ENCODE assay signal across 1 cellular context in genomic region chr21:42892931-42893660, GRCh38.
TF ChIP-seq lines count a peak whose summit lies in the region.

NDUFV3 (plus strand) TSS chr21:42893309; CDS start chr21:42893334, 25 bp downstream.

TF ChIP-seq in HepG2, 621 proteins besides CTCF, POLR2A, EP300 and RAD21 (continued from another document and continues in another):
- no peak for TF ChIP-seq ZUFSP (CRISPR knock-in tag; IDR thresholded peaks at IDR 0.05; ENCODE audit: borderline replicate concordance)
- TF ChIP-seq CHD2 (IDR thresholded peaks at IDR 0.05; ENCODE audit: low read depth, low read length): no peak
- TF ChIP-seq ZNF704 (CRISPR knock-in tag; IDR thresholded peaks at IDR 0.05; ENCODE audit: borderline replicate concordance): no peak; the same call in 1 of the 2 replicates
- TF ChIP-seq TFDP1 (CRISPR knock-in tag; IDR thresholded peaks at IDR 0.05; ENCODE audit: borderline replicate concordance): no peak; the same call in 1 of the 2 replicates
- TF ChIP-seq ARNT2 (CRISPR knock-in tag; IDR thresholded peaks at IDR 0.05; ENCODE audit: low read depth): peak; percentile 81
- TF ChIP-seq MEF2D (CRISPR knock-in tag; IDR thresholded peaks at IDR 0.05): no peak
- peak; percentile 65; the same call in 1 of the 2 replicates for TF ChIP-seq GFI1 (CRISPR knock-in tag; IDR thresholded peaks at IDR 0.05; ENCODE audit: borderline replicate concordance)
- peak; percentile 92 for TF ChIP-seq YY1 (IDR thresholded peaks at IDR 0.05; ENCODE audit: insufficient read depth, insufficient replicate concordance, low read depth, low read length)
- peak; percentile 74 for TF ChIP-seq AGO2 (optimal IDR thresholded peaks at IDR 0.05; ENCODE audit: low read depth, low read length)
- peak; percentile 80; the same call in 1 of the 2 replicates for TF ChIP-seq MYC (CRISPR knock-in tag; IDR thresholded peaks at IDR 0.05; ENCODE audit: borderline replicate concordance)
- peak; percentile 81 for TF ChIP-seq PHF20 (CRISPR knock-in tag; IDR thresholded peaks at IDR 0.05)
- peak; percentile 16 for TF ChIP-seq RBM39 (IDR thresholded peaks at IDR 0.05; ENCODE audit: low read depth, low read length, poor library complexity, severe bottlenecking)
- TF ChIP-seq PREB (CRISPR knock-in tag; IDR thresholded peaks at IDR 0.05): peak; percentile 94; the same call in 1 of the 2 replicates
- peak; percentile 74 for TF ChIP-seq PHF21A (CRISPR knock-in tag; IDR thresholded peaks at IDR 0.05)
- TF ChIP-seq POLR2G (IDR thresholded peaks at IDR 0.05; ENCODE audit: low read depth, low read length): peak; percentile 98
- 0 out of 2 replicates have a peak, but pooled peaks have one; percentile 39 for TF ChIP-seq CREB3 (CRISPR knock-in tag; IDR thresholded peaks at IDR 0.05)
- TF ChIP-seq MEIS2 (CRISPR knock-in tag; IDR thresholded peaks at IDR 0.05): peak; percentile 42
- TF ChIP-seq SRSF4 (IDR thresholded peaks at IDR 0.05; ENCODE audit: low read depth, low read length, poor library complexity, severe bottlenecking): no peak
- peak; percentile 62 for TF ChIP-seq E2F5 (CRISPR knock-in tag; conservative IDR thresholded peaks at IDR 0.05)
- peak; percentile 62; the same call in 1 of the 2 replicates for TF ChIP-seq ZNF34 (CRISPR knock-in tag; IDR thresholded peaks at IDR 0.05; ENCODE audit: borderline replicate concordance)
- 0 out of 2 replicates have a peak, but pooled peaks have one; percentile 8 for TF ChIP-seq ZNF431 (CRISPR knock-in tag; IDR thresholded peaks at IDR 0.05; ENCODE audit: borderline replicate concordance, low read depth)
- no peak for TF ChIP-seq KDM1A (CRISPR knock-in tag; IDR thresholded peaks at IDR 0.05)
- no peak for TF ChIP-seq CC2D1A (CRISPR knock-in tag; IDR thresholded peaks at IDR 0.05)
- TF ChIP-seq ZNF280B (CRISPR knock-in tag; IDR thresholded peaks at IDR 0.05; ENCODE audit: borderline replicate concordance): peak; percentile 87
- TF ChIP-seq ZNF564 (CRISPR knock-in tag; IDR thresholded peaks at IDR 0.05): peak; percentile 64; the same call in 1 of the 2 replicates
- no peak for TF ChIP-seq MZF1 (CRISPR knock-in tag; IDR thresholded peaks at IDR 0.05; ENCODE audit: borderline replicate concordance)
- TF ChIP-seq EHMT2 (IDR thresholded peaks at IDR 0.05; ENCODE audit: borderline replicate concordance, low read depth, low read length): no peak
- TF ChIP-seq ZHX1 (CRISPR knock-in tag; IDR thresholded peaks at IDR 0.05; ENCODE audit: low read depth): no peak
- TF ChIP-seq IKZF5 (CRISPR knock-in tag; IDR thresholded peaks at IDR 0.05): no peak
- no peak for TF ChIP-seq DPF2 (CRISPR knock-in tag; IDR thresholded peaks at IDR 0.05; ENCODE audit: borderline replicate concordance, low read depth)
- peak; percentile 95 for TF ChIP-seq NFAT5 (CRISPR knock-in tag; IDR thresholded peaks at IDR 0.05)
- no peak for TF ChIP-seq ARID3A (IDR thresholded peaks at IDR 0.05; ENCODE audit: low read depth, low read length)
